ENCODE assay signal across 11 cellular contexts in genomic region chr16:73067671-73068545, GRCh38. TPM values are rescaled to one million over a fixed set of nuclear protein-coding genes. Genes with fewer than 3 reads are reported as not detected.
DNase-seq lines count a peak whose midpoint lies in the region; ATAC-seq and TF ChIP-seq lines count a peak whose summit lies in the region.
"Had no signal": no experiment of that assay in that cellular context is flagged by ENCODE, and none has a peak within 500 bp of the region (broad histone marks: within the 10 kb centered on the region; RNA-seq: fewer than 3 reads in every experiment).

No MANE protein-coding gene starts in this region.

- peak overlapping the region; percentile 71 for H2BK20ac ChIP-seq in IMR-90 (ENCODE audit: low read depth, low read length)

- H3K23ac ChIP-seq in IMR-90 (ENCODE audit: low read depth, low read length): peak overlapping the region; percentile 73; the same call in 1 of the 2 replicates

- H4K91ac ChIP-seq in IMR-90 (ENCODE audit: insufficient read depth, low read depth, low read length): peak overlapping the region; percentile 57

- POLR2A ChIA-PET in IMR-90 (lab: Charles Lee; ENCODE audit: unreplicated experiment): no interaction called here

- intact Hi-C loops in IMR-90 (cut with micrococcal nuclease) (no loop called here), dorsolateral prefrontal cortex (cut with DNase I) (no loop called here)

- peak overlapping the region; percentile 83 for H2BK5ac ChIP-seq in IMR-90 (ENCODE audit: low read depth, low read length, poor library complexity, severe bottlenecking)

- DNase-seq in IMR-90 (no peak), dorsolateral prefrontal cortex (no peak), NCI-H774 (lab: John Stamatoyannopoulos, UW) (no peak), NCI-H1436 treated with DMSO at 0.1 percent for 48 hours (lab: John Stamatoyannopoulos, UW) (no peak)
- no peak for DNase-seq in effector CD4-positive, alpha-beta T cell
- DNase-seq: CD4-positive, alpha-beta memory T cell; NCI-H1694; T-helper 17 cell had no signal

- H2BK15ac ChIP-seq in IMR-90 (ENCODE audit: low read depth, low read length): peak overlapping the region; percentile 55; the same call in 2 of the 3 replicates

- H3K79me1 ChIP-seq in IMR-90 (ENCODE audit: low read depth in 1 of 2, low read length in 2 of 2): peaks cover 0 to 3% of the 10 kb centered on the region in 2 experiments; a peak in 1 of 4 replicates

- H3K36me3 ChIP-seq in IMR-90 (ENCODE audit: control insufficient read depth, insufficient read depth, low read length) (no peaks in the 10 kb centered on the region), mucosa of rectum (ENCODE audit: control insufficient read depth in 2 of 2, insufficient read depth in 2 of 2, low read length in 2 of 2) (no peaks in the 10 kb centered on the region), stomach smooth muscle (ENCODE audit: control insufficient read depth in 2 of 2, insufficient read depth in 2 of 2, low read length in 2 of 2) (no peaks in the 10 kb centered on the region)

- peak overlapping the region; percentile 74 for H3K18ac ChIP-seq in IMR-90 (ENCODE audit: low read depth, low read length)

- peak overlapping the region; percentile 37 for H2AK9ac ChIP-seq in IMR-90 (replicated peaks; ENCODE audit: low read depth, low read length, poor library complexity)

- peaks cover 38% of the 10 kb centered on the region for H3K4me1 ChIP-seq in IMR-90 (ENCODE audit: control insufficient read depth, insufficient read depth, low read length)
- peaks cover 41 to 58% of the 10 kb centered on the region in 2 donors for H3K4me1 ChIP-seq in mucosa of rectum (ENCODE audit: control insufficient read depth in 2 of 2, insufficient read depth in 2 of 2, low read length in 2 of 2)
- peaks cover 58% of the 10 kb centered on the region for H3K4me1 ChIP-seq in stomach smooth muscle (ENCODE audit: control insufficient read depth, insufficient read depth, low read length)

- H3K27ac ChIP-seq in IMR-90 (ENCODE audit: insufficient read depth, low read length): peak overlapping the region; percentile 68; the same call in 1 of the 2 replicates
- H3K27ac ChIP-seq in dorsolateral prefrontal cortex: peak overlapping the region in 51 of 59 donors; percentile 1 to 94 (median 72)
- peak overlapping the region; percentile 26 to 80 for H3K27ac ChIP-seq in mucosa of rectum (ENCODE audit: low read depth in 2 of 2, low read length in 2 of 2)
- peak overlapping the region; percentile 98 for H3K27ac ChIP-seq in stomach smooth muscle (ENCODE audit: low read length)

- peak overlapping the region; percentile 41; the same call in 1 of the 2 replicates for H3K56ac ChIP-seq in IMR-90 (ENCODE audit: extremely low read depth, insufficient read depth, low read length)

- H3K9me3 ChIP-seq in IMR-90 (ENCODE audit: control insufficient read depth, insufficient read depth, low read length) (no peaks in the 10 kb centered on the region), mucosa of rectum (ENCODE audit: control insufficient read depth in 2 of 2, low read length in 2 of 2) (no peaks in the 10 kb centered on the region), stomach smooth muscle (ENCODE audit: control insufficient read depth in 2 of 2, low read length in 2 of 2) (no peaks in the 10 kb centered on the region)

- CTCF ChIA-PET in IMR-90 (lab: Yijun Ruan, JAX): interaction anchor here (0.5 kb wide), 1 partner anchor 815 kb away, joined by 3 read pairs; no protein-coding TSS in a partner anchor

- H3K4ac ChIP-seq in IMR-90 (ENCODE audit: low read depth, low read length): peak overlapping the region; percentile 74

- no peaks in the 10 kb centered on the region for H3K27me3 ChIP-seq in IMR-90 (ENCODE audit: control insufficient read depth, insufficient read depth, low read length)
- peaks cover 5 to 75% (median 59%) of the 10 kb centered on the region in 45 donors for H3K27me3 ChIP-seq in dorsolateral prefrontal cortex
- H3K27me3 ChIP-seq in mucosa of rectum (ENCODE audit: control insufficient read depth in 2 of 2, insufficient read depth in 2 of 2, low read length in 2 of 2): peaks cover 26 to 35% of the 10 kb centered on the region in 2 donors
- no peaks in the 10 kb centered on the region for H3K27me3 ChIP-seq in stomach smooth muscle (ENCODE audit: control insufficient read depth in 1 of 2, insufficient read depth in 2 of 2, low read length in 2 of 2)

- H3K4me2 ChIP-seq in IMR-90 (ENCODE audit: low read depth, low read length): no peak overlapping the region

- no peak overlapping the region for H3K4me3 ChIP-seq in IMR-90 (ENCODE audit: insufficient read depth, low read depth, low read length)
- no peak overlapping the region for H3K4me3 ChIP-seq in dorsolateral prefrontal cortex
- no peak overlapping the region for H3K4me3 ChIP-seq in mucosa of rectum (ENCODE audit: low read length in 2 of 2)
- H3K4me3 ChIP-seq in stomach smooth muscle (ENCODE audit: low read length in 2 of 2): peak overlapping the region; percentile 33 to 71

- peak overlapping the region; percentile 57 for H3K14ac ChIP-seq in IMR-90 (replicated peaks; ENCODE audit: low read depth, low read length)

- dilution Hi-C loops in IMR-90 (cut with HindIII; ENCODE audit: low sequenced_read_pairs, unreplicated experiment): no loop called here

- no peaks in the 10 kb centered on the region for H4K20me1 ChIP-seq in IMR-90 (ENCODE audit: insufficient read depth, low read length)

- no peak for TF ChIP-seq POLR2A in IMR-90 (IDR thresholded peaks at IDR 0.05; ENCODE audit: low read depth, low read length)

- peak overlapping the region; percentile 52 for H2AK5ac ChIP-seq in IMR-90 (ENCODE audit: low read depth, low read length)

- TF ChIP-seq RAD21 in IMR-90 (IDR thresholded peaks at IDR 0.05; ENCODE audit: low read length): no peak

- H4K8ac ChIP-seq in IMR-90 (ENCODE audit: low read depth in 2 of 2, low read length in 2 of 2): peak overlapping the region; percentile 5 to 68

- ATAC-seq in IMR-90 (ENCODE audit: low read depth) (no peak), GM18861 (IDR thresholded peaks at IDR 0.05; ENCODE audit: unreplicated experiment) (no peak)

- 0 out of 2 replicates have a peak, but pooled peaks have one; percentile 3 for TF ChIP-seq CTCF in IMR-90 (conservative IDR thresholded peaks at IDR 0.05; ENCODE audit: low read depth, low read length)
- TF ChIP-seq CTCF in dorsolateral prefrontal cortex (IDR thresholded peaks at IDR 0.05 in 54 of 56, conservative IDR thresholded peaks at IDR 0.05 in 2 of 56; ENCODE audit: low read depth in 1 of 56, partially characterized antibody in 56 of 56): no peak

- peak overlapping the region; percentile 85 for H2BK120ac ChIP-seq in IMR-90 (ENCODE audit: low read depth, low read length)

- BruUV-seq in IMR-90 (replicated peaks; lab: Mats Ljungman, UMichigan): no TSS peak

- peak overlapping the region; percentile 85 for H2AFZ ChIP-seq in IMR-90 (replicated peaks; ENCODE audit: low read length, poor library complexity)

- in situ Hi-C loops in IMR-90 (cut with MboI; ENCODE audit: low sequenced_read_pairs): loop anchor here (10.0 to 25.0 kb wide), 3 partner anchors 167 to 1219 kb away; partner anchors contain the start of gene PSMD7

- H3K9ac ChIP-seq in IMR-90 (ENCODE audit: low read depth, low read length) (no peak overlapping the region), mucosa of rectum (ENCODE audit: low read depth in 1 of 2, low read length in 2 of 2) (peak overlapping the region in 1 of 2 donors; percentile 40), stomach smooth muscle (ENCODE audit: low read length in 2 of 2) (peak overlapping the region; percentile 54 to 72)

- peaks cover 6% of the 10 kb centered on the region; the same call in 1 of the 2 replicates for H3K9me1 ChIP-seq in IMR-90 (ENCODE audit: insufficient read depth, low read length)

- peak overlapping the region; percentile 58; the same call in 1 of the 2 replicates for H4K5ac ChIP-seq in IMR-90 (ENCODE audit: low read depth, low read length)

- no CpG with 5 or more reads among the region's 5 CpGs for WGBS in IMR-90 (ENCODE audit: extremely low coverage in 2 of 2, insufficient read length in 1 of 2), 2 experiments

TF ChIP-seq in IMR-90, 13 proteins besides CTCF, POLR2A, EP300 and RAD21 (continues in another document):
- no peak for TF ChIP-seq MAZ (IDR thresholded peaks at IDR 0.05; ENCODE audit: borderline replicate concordance, low read depth, low read length)
- TF ChIP-seq CHD1 (IDR thresholded peaks at IDR 0.05; ENCODE audit: low read depth, low read length): no peak
- TF ChIP-seq BHLHE40 (IDR thresholded peaks at IDR 0.05; ENCODE audit: low read depth, low read length): no peak
- TF ChIP-seq USF2 (IDR thresholded peaks at IDR 0.05; ENCODE audit: low read depth, low read length): no peak
- TF ChIP-seq MXI1 (IDR thresholded peaks at IDR 0.05; ENCODE audit: borderline replicate concordance, low read depth, low read length): no peak
- TF ChIP-seq FOS (IDR thresholded peaks at IDR 0.05; ENCODE audit: low read depth, low read length): no peak
- TF ChIP-seq RFX5 (IDR thresholded peaks at IDR 0.05; ENCODE audit: low read depth, low read length): no peak
- no peak for TF ChIP-seq MAFK (IDR thresholded peaks at IDR 0.05; ENCODE audit: low read depth, low read length)
- TF ChIP-seq ELK1 (IDR thresholded peaks at IDR 0.05; ENCODE audit: borderline replicate concordance, low read depth, low read length): no peak
- TF ChIP-seq SMC3 (IDR thresholded peaks at IDR 0.05; ENCODE audit: low read depth, low read length): no peak
- no peak for TF ChIP-seq NFE2L2 (IDR thresholded peaks at IDR 0.05; ENCODE audit: low read depth, low read length)

RNA-seq across cellular contexts. Expression of gene ZFHX3, which starts 20.0 kb away (rescaled TPM):
- 1.4 and 2.2 TPM in 2 replicates for total RNA-seq in IMR-90 (2012; rRNA removed)
- polyA plus RNA-seq in IMR-90 (2012; rRNA removed): 1.7 and 2.0 TPM in 2 replicates
- polyA plus RNA-seq in IMR-90 (2012; cell fraction: cytosol; rRNA removed): 0.78 and 1.1 TPM in 2 replicates
- 1.9 and 2.8 TPM in 2 replicates for polyA plus RNA-seq in IMR-90 (2012; cell fraction: nucleus; rRNA removed; ENCODE audit: low replicate concordance)
- 10 to 100 TPM in 109 of 120 experiments, 1 to 10 TPM in 11; 7.3 to 24.4 (median 13.4) TPM for total RNA-seq in dorsolateral prefrontal cortex

Comparison
In these comparisons a context has a peak if more than half of its experiments do, and no peak if none do; other contexts are left out.
1. H3K4me3 ChIP-seq: peak in stomach smooth muscle (2 of 2); none in IMR-90 (single experiment), dorsolateral prefrontal cortex (0 of 59) and mucosa of rectum (0 of 2).
2. Peak in every context shown above with its lines, with median percentiles within 50 percentile points of each other: H3K27ac ChIP-seq.